ENCODE assay signal across 29 cellular contexts in the genomic region with DNA sequence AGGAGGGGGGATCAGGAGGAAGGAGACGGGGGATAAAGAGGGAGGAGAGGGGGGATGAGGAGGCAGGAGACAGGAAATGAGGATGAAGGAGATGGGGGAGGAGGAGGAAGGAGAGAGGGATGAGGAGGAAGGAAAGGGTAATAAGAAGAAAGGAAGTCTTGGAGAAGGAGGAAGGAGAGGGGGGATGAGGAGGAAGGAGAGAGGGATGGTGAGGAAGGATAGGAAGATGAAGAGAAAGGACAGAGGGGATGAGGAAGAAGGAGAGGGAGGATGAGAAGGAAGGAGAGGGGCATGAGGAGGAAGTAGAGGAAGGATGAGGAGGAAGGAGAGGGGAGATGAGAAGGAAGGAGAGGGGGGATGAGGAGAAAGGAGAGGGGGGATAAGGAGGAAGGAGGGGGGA. TPM values are rescaled to one million over a fixed set of nuclear protein-coding genes. Genes with fewer than 3 reads are reported as not detected.
"Had no signal": no experiment of that assay in that cellular context is flagged by ENCODE, and none has a peak within 500 bp of the region (broad histone marks: within the 10 kb centered on the region; RNA-seq: fewer than 3 reads in every experiment).

No MANE protein-coding gene starts in this region.

- DNase-seq: stimulated activated CD4-positive, alpha-beta T cell treated with anti-CD3 and anti-CD28 coated beads, Interleukin-2, amount 100 ng/mL, for 48 hours; stimulated activated CD4-positive, alpha-beta T cell treated with anti-CD3 and anti-CD28 coated beads, Interleukin-4, amount 100 ng/mL, for 1 hour; stimulated activated CD4-positive, alpha-beta T cell treated with anti-CD3 and anti-CD28 coated beads, Interleukin-4, amount 100 ng/mL, for 24 hours; stimulated activated CD4-positive, alpha-beta T cell treated with anti-CD3 and anti-CD28 coated beads, Interleukin-4, amount 100 ng/mL, for 4 hours; stimulated activated CD8-positive, alpha-beta memory T cell treated with anti-CD3 and anti-CD28 coated beads, Interleukin-4, amount 100 ng/mL, for 48 hours; stimulated activated naive B cell treated with anti-CD40 and anti-IgM and Interleukin-4, amounts not matched to agents 10 μg/mL and 1 μg/mL and 100 μg/mL, for 72 hours; stimulated activated naive CD4-positive, alpha-beta T cell; stimulated activated naive CD4-positive, alpha-beta T cell treated with Interleukin-2 at 50 U/mL for 16 hours; stimulated activated naive CD8-positive, alpha-beta T cell treated with anti-CD3 and anti-CD28 coated beads, Interleukin-15, amount 100 ng/mL, for 72 hours; stimulated activated naive CD8-positive, alpha-beta T cell treated with anti-CD3 and anti-CD28 coated beads, Interleukin-15, Interleukin-2, amounts not matched to agents 100 U/mL and 50 U/mL, for 24 hours; stomach; substantia nigra; testis; thyroid gland; tibial artery; transverse colon; trophoblast cell; upper lobe of left lung; upper lobe of right lung; uterus had no signal

- ATAC-seq: stimulated activated effector memory CD8-positive, alpha-beta T cell treated with anti-CD3 and anti-CD28 coated beads, Interleukin-12 subunit alpha, Interleukin-12 subunit beta, amount 100 ng/mL, for 72 hours; stimulated activated memory B cell treated with anti-CD40 and anti-IgM and Interleukin-4, amounts not matched to agents 10 μg/mL and 1 μg/mL and 100 μg/mL, for 72 hours; stimulated activated naive B cell treated with anti-CD40 and anti-IgM and Interleukin-4, amounts not matched to agents 10 μg/mL and 1 μg/mL and 100 μg/mL, for 72 hours; stimulated activated naive CD8-positive, alpha-beta T cell treated with anti-CD3 and anti-CD28 coated beads, Interleukin-15, amount 100 ng/mL, for 72 hours; stimulated activated naive CD8-positive, alpha-beta T cell treated with anti-CD3 and anti-CD28 coated beads, Interleukin-15, Interleukin-2, amounts not matched to agents 100 U/mL and 50 U/mL, for 24 hours; upper lobe of right lung had no signal

- H3K4me3 ChIP-seq: stomach, suprapubic skin, testis, thoracic aorta, thyroid gland, tibial artery, tibial nerve, transverse colon, upper lobe of left lung, upper lobe of right lung, uterus, vagina had no signal

- H3K27me3 ChIP-seq: testis, thyroid gland, transverse colon, upper lobe of left lung, uterus, vagina had no signal

- H3K4me1 ChIP-seq: stomach, suprapubic skin, testis, thyroid gland, tibial artery, tibial nerve, transverse colon, upper lobe of left lung, upper lobe of right lung, uterus, vagina had no signal

- H3K36me3 ChIP-seq: stomach, suprapubic skin, thoracic aorta, thyroid gland, tibial artery, tibial nerve, transverse colon, upper lobe of left lung, upper lobe of right lung, uterus, vagina had no signal

- H3K9me3 ChIP-seq: stomach, suprapubic skin, testis, thoracic aorta, thyroid gland, tibial artery, transverse colon, upper lobe of left lung, upper lobe of right lung, uterus, vagina had no signal

- H3K27ac ChIP-seq: stomach, suprapubic skin, testis, thoracic aorta, thyroid gland, tibial artery, tibial nerve, transverse colon, upper lobe of left lung, upper lobe of right lung, uterus, vagina had no signal

RNA-seq across cellular contexts. Expression of a gene that starts 13.0 kb away (rescaled TPM):
- total RNA-seq: stomach, subcutaneous adipose tissue, suprapubic skin, thoracic aorta, thyroid gland, tibial nerve, transverse colon, upper lobe of left lung, upper lobe of right lung, ureter, urinary bladder, uterus had no signal
- polyA plus RNA-seq: stomach, urinary bladder had no signal
